8 cellular contexts compared by ENCODE assay signal in genomic region chr3:184777566-184778356, GRCh38. TPM values are rescaled to one million over a fixed set of nuclear protein-coding genes. Genes with fewer than 3 reads are reported as not detected.
DNase-seq lines count a peak whose midpoint lies in the region; TF ChIP-seq lines count a peak whose summit lies in the region.

No MANE protein-coding gene starts in this region.

- no peaks in the 10 kb centered on the region for H3F3A ChIP-seq in SK-N-SH (replicated peaks; ENCODE audit: insufficient read depth)

- no peaks in the 10 kb centered on the region for H3K9me3 ChIP-seq in Caco-2
- no peaks in the 10 kb centered on the region for H3K9me3 ChIP-seq in SK-N-SH
- H3K9me3 ChIP-seq in parathyroid adenoma (ENCODE audit: control insufficient read depth, low read length): no peaks in the 10 kb centered on the region
- H3K9me3 ChIP-seq in transverse colon: no peaks in the 10 kb centered on the region

- no peak overlapping the region for H3K27ac Mint-ChIP-seq in Caco-2 (ENCODE audit: unreplicated experiment)
- no peak overlapping the region for H3K27ac Mint-ChIP-seq in activated naive CD4-positive, alpha-beta T cell treated with anti-CD3 and anti-CD28 coated beads for 36 hours

- H3K4me1 Mint-ChIP-seq in Caco-2 (ENCODE audit: low read depth, unreplicated experiment): peaks cover 6% of the 10 kb centered on the region
- H3K4me1 Mint-ChIP-seq in activated naive CD4-positive, alpha-beta T cell treated with anti-CD3 and anti-CD28 coated beads for 36 hours (ENCODE audit: low read depth): no peaks in the 10 kb centered on the region

- no peak overlapping the region for H3K27ac ChIP-seq in SK-N-SH (ENCODE audit: low read depth in 2 of 2, low read length in 1 of 2)
- no peak overlapping the region for H3K27ac ChIP-seq in parathyroid adenoma
- no peak overlapping the region for H3K27ac ChIP-seq in transverse colon

- no peak for TF ChIP-seq EP300 in SK-N-SH (IDR thresholded peaks at IDR 0.05; ENCODE audit: borderline replicate concordance in 1 of 2, low read depth in 1 of 2, low read length in 1 of 2)
- no peak for TF ChIP-seq EP300 in transverse colon (IDR thresholded peaks at IDR 0.05; ENCODE audit: low read depth)

- CTCF ChIA-PET in Caco-2 (lab: Charles Lee) (interaction anchor here (0.5 to 1.7 kb wide), 4 partner anchors 23 to 235 kb away, joined by 3 to 6 read pairs (median 5); no protein-coding TSS in a partner anchor), SK-N-SH (lab: Yijun Ruan, JAX) (interaction anchor here (0.6 to 4.4 kb wide), 65 partner anchors 9 to 996 kb away, joined by 3 to 26 read pairs (median 4); no protein-coding TSS in a partner anchor)
- CTCF ChIA-PET in activated naive CD4-positive, alpha-beta T cell treated with anti-CD3 and anti-CD28 coated beads for 36 hours (lab: Charles Lee): interaction anchor here (0.5 to 2.6 kb wide), 21 partner anchors 11 to 308 kb away, joined by 3 to 13 read pairs (median 4); partner anchors contain the start of gene VPS8

- H3K4me1 ChIP-seq in Caco-2: no peaks in the 10 kb centered on the region
- H3K4me1 ChIP-seq in SK-N-SH (ENCODE audit: control insufficient read depth in 1 of 2, insufficient read depth in 2 of 2, low read depth in 1 of 2, low read length in 1 of 2): peaks cover 0 to 13% of the 10 kb centered on the region in 2 experiments; a peak in 1 of 4 replicates
- no peaks in the 10 kb centered on the region for H3K4me1 ChIP-seq in parathyroid adenoma
- peaks cover 0 to 3% (median 0%) of the 10 kb centered on the region in 4 donors for H3K4me1 ChIP-seq in transverse colon

- no TSS peak for BruUV-seq in Caco-2 (replicated peaks; lab: Mats Ljungman, UMichigan)

- H2AFZ ChIP-seq in SK-N-SH (ENCODE audit: low read depth) (no peak overlapping the region), parathyroid adenoma (peak overlapping the region; percentile 20)

- DNase-seq in Caco-2: peak; percentile 85 to 92
- DNase-seq in H7: peak; percentile 91
- peak; percentile 91 for DNase-seq in NCI-H1105 (lab: John Stamatoyannopoulos, UW)
- peak; percentile 91 for DNase-seq in SK-N-SH
- peak; percentile 94 for DNase-seq in activated naive CD4-positive, alpha-beta T cell treated with anti-CD3 and anti-CD28 coated beads for 36 hours
- peak; percentile 76 for DNase-seq in glomerular endothelial cell (ENCODE audit: extremely low read depth, low read depth, low spot score)
- DNase-seq in transverse colon: peak; percentile 94

- TF ChIP-seq RAD21 in SK-N-SH (IDR thresholded peaks at IDR 0.05; ENCODE audit: low read length): peak; percentile 99

- in situ Hi-C loops in transverse colon (cut with MboI; ENCODE audit: low pct_ligation_motif_present in 1 of 4, low pct_unique_long_range_greater_than_20kb in 1 of 4, low sequenced_read_pairs in 3 of 4): loop anchor here in 2 of 4 donors (25.0 kb wide), 2 partner anchors 390 to 415 kb away; partner anchors contain the start of genes CHRD (in 1 of the 2), CLCN2 (in 1 of the 2), POLR2H (in 1 of the 2) and THPO (in 1 of the 2)

- H3K4me3 ChIP-seq in Caco-2 (ENCODE audit: low read depth, low read length): no peak overlapping the region
- H3K4me3 ChIP-seq in H7 (ENCODE audit: insufficient read depth, low read depth, low read length): no peak overlapping the region
- no peak overlapping the region; a peak in 1 of 4 replicates for H3K4me3 ChIP-seq in SK-N-SH (ENCODE audit: low read depth in 2 of 2, low read length in 1 of 2)
- H3K4me3 ChIP-seq in parathyroid adenoma (ENCODE audit: low read depth, low read length): no peak overlapping the region
- H3K4me3 ChIP-seq in transverse colon: no peak overlapping the region

- no peaks in the 10 kb centered on the region for H3K36me3 ChIP-seq in Caco-2 (ENCODE audit: control insufficient read depth, insufficient read depth, low read length)
- no peaks in the 10 kb centered on the region for H3K36me3 ChIP-seq in H7 (replicated peaks; ENCODE audit: control insufficient read depth, insufficient read depth, low read length)
- no peaks in the 10 kb centered on the region for H3K36me3 ChIP-seq in SK-N-SH (replicated peaks in 1 of 2; ENCODE audit: control insufficient read depth in 1 of 2, insufficient read depth in 2 of 2, low read length in 1 of 2)
- no peaks in the 10 kb centered on the region for H3K36me3 ChIP-seq in parathyroid adenoma (ENCODE audit: control insufficient read depth, insufficient read depth, low read length)
- no peaks in the 10 kb centered on the region for H3K36me3 ChIP-seq in transverse colon

- no peaks in the 10 kb centered on the region for H3K79me2 ChIP-seq in SK-N-SH (ENCODE audit: insufficient read depth)
- no peaks in the 10 kb centered on the region for H3K79me2 ChIP-seq in parathyroid adenoma

- H3K4me2 ChIP-seq in SK-N-SH: no peak overlapping the region
- H3K4me2 ChIP-seq in parathyroid adenoma (ENCODE audit: low read length): no peak overlapping the region

- no peaks in the 10 kb centered on the region for H3K9me3 Mint-ChIP-seq in Caco-2 (ENCODE audit: unreplicated experiment)
- H3K9me3 Mint-ChIP-seq in activated naive CD4-positive, alpha-beta T cell treated with anti-CD3 and anti-CD28 coated beads for 36 hours: no peaks in the 10 kb centered on the region

- WGBS in SK-N-SH (ENCODE audit: low lambda C conversion rate): 40% methylated on average over 10 of the region's 11 CpGs
- 0 to 28% methylated on average over 2 to 11 of the region's 11 CpGs for WGBS in transverse colon (ENCODE audit: low coverage in 1 of 2), 2 donors

- H3K9me2 ChIP-seq in SK-N-SH: no peaks in the 10 kb centered on the region

- H3K4me3 Mint-ChIP-seq in Caco-2 (ENCODE audit: unreplicated experiment): no peak overlapping the region
- no peak overlapping the region for H3K4me3 Mint-ChIP-seq in activated naive CD4-positive, alpha-beta T cell treated with anti-CD3 and anti-CD28 coated beads for 36 hours

- no peaks in the 10 kb centered on the region for H3K36me3 Mint-ChIP-seq in Caco-2 (ENCODE audit: insufficient read depth, unreplicated experiment)
- no peaks in the 10 kb centered on the region for H3K36me3 Mint-ChIP-seq in activated naive CD4-positive, alpha-beta T cell treated with anti-CD3 and anti-CD28 coated beads for 36 hours (ENCODE audit: low read depth)

- no peak overlapping the region for H3K9ac ChIP-seq in SK-N-SH
- H3K9ac ChIP-seq in parathyroid adenoma: no peak overlapping the region

- TF ChIP-seq POLR2A in transverse colon (IDR thresholded peaks at IDR 0.05): no peak

- peak; percentile 61 to 81 for TF ChIP-seq CTCF in Caco-2 (IDR thresholded peaks at IDR 0.05; ENCODE audit: insufficient read depth in 1 of 2, low read depth in 1 of 2, low read length in 1 of 2, severe bottlenecking in 1 of 2, unreplicated experiment in 1 of 2)
- TF ChIP-seq CTCF in SK-N-SH (IDR thresholded peaks at IDR 0.05): peak; percentile 84
- TF ChIP-seq CTCF in parathyroid adenoma (IDR thresholded peaks at IDR 0.05): peak; percentile 88
- peak; percentile 80 to 96 (median 87) for TF ChIP-seq CTCF in transverse colon (IDR thresholded peaks at IDR 0.05)

- intact Hi-C loops in Caco-2 (cut with micrococcal nuclease; ENCODE audit: unreplicated experiment): loop anchor here (1.0 to 2.0 kb wide), 2 partner anchors 51 to 216 kb away; partner anchors contain the start of gene EPHB3
- intact Hi-C loops in activated naive CD4-positive, alpha-beta T cell treated with anti-CD3 and anti-CD28 coated beads for 36 hours (cut with micrococcal nuclease): loop anchor here (1.0 to 5.0 kb wide), 6 partner anchors 26 to 415 kb away; partner anchors contain the start of genes CLCN2, EPHB3 and POLR2H
- intact Hi-C loops in transverse colon (cut with DNase I; ENCODE audit: low total_unique reads): loop anchor here (1.0 to 10.0 kb wide), 3 partner anchors 50 to 393 kb away; partner anchors contain the start of genes CHRD and EPHB3

- H4K20me1 ChIP-seq in SK-N-SH (ENCODE audit: insufficient read depth): no peaks in the 10 kb centered on the region

- POLR2A ChIA-PET in Caco-2 (lab: Charles Lee): no interaction called here
- POLR2A ChIA-PET in SK-N-SH (lab: Yijun Ruan, JAX): interaction anchor here (0.6 kb wide), 1 partner anchor 622 kb away, joined by 3 read pairs; the partner anchor contains the start of gene DVL3

- H3K27me3 ChIP-seq in Caco-2 (replicated peaks; ENCODE audit: control insufficient read depth, insufficient read depth, low read length) (no peaks in the 10 kb centered on the region), H7 (ENCODE audit: control insufficient read depth, insufficient read depth, low read length) (peaks cover 3% of the 10 kb centered on the region; the same call in 1 of the 2 replicates), SK-N-SH (ENCODE audit: insufficient read depth) (no peaks in the 10 kb centered on the region), parathyroid adenoma (ENCODE audit: control insufficient read depth, insufficient read depth, low read length) (no peaks in the 10 kb centered on the region), transverse colon (no peaks in the 10 kb centered on the region)

- H3K27me3 Mint-ChIP-seq in Caco-2 (ENCODE audit: insufficient read depth, unreplicated experiment): peaks cover 3% of the 10 kb centered on the region
- peaks cover 7% of the 10 kb centered on the region for H3K27me3 Mint-ChIP-seq in activated naive CD4-positive, alpha-beta T cell treated with anti-CD3 and anti-CD28 coated beads for 36 hours (ENCODE audit: low read depth)

TF ChIP-seq in SK-N-SH, 30 proteins besides CTCF, POLR2A, EP300 and RAD21 (continues in another document):
- 0 out of 2 replicates have a peak, but pooled peaks have one; percentile 25 for TF ChIP-seq NRF1 (IDR thresholded peaks at IDR 0.05; ENCODE audit: low read depth, low read length)
- no peak for TF ChIP-seq TAF1 (IDR thresholded peaks at IDR 0.05; ENCODE audit: borderline replicate concordance, low read depth, low read length)
- TF ChIP-seq SMC3 (IDR thresholded peaks at IDR 0.05; ENCODE audit: low read depth, low read length): peak; percentile 99
- TF ChIP-seq MXI1 (IDR thresholded peaks at IDR 0.05; ENCODE audit: low read depth, low read length): 0 out of 2 replicates have a peak, but pooled peaks have one; percentile 29
- peak; percentile 29; the same call in 1 of the 2 replicates for TF ChIP-seq FOSL2 (IDR thresholded peaks at IDR 0.05; ENCODE audit: borderline replicate concordance, low read depth)
- TF ChIP-seq CHD2 (IDR thresholded peaks at IDR 0.05; ENCODE audit: low read length, partially characterized antibody): peak; percentile 20
- peak; percentile 33; the same call in 1 of the 2 replicates for TF ChIP-seq RCOR1 (IDR thresholded peaks at IDR 0.05; ENCODE audit: low read length)

RNA-seq across cellular contexts. Expression of gene VPS8, which starts 34.2 kb away (rescaled TPM):
- 41.7 and 44.7 TPM in 2 replicates for total RNA-seq in Caco-2 (2022)
- total RNA-seq in H7 (2014; rRNA removed; shearing (Covaris generic)): 20.3 and 33.4 TPM in 2 replicates
- polyA plus RNA-seq in SK-N-SH (2012; rRNA removed): 12.8 and 15.9 TPM in 2 replicates
- 11.0 and 11.7 TPM in 2 replicates for polyA plus RNA-seq in SK-N-SH (2012; cell fraction: cytosol; rRNA removed)
- polyA plus RNA-seq in SK-N-SH (2012; cell fraction: nucleus; rRNA removed): 25.7 and 55.8 TPM in 2 replicates
- 10 to 100 TPM; 32.7 to 33.7 TPM for total RNA-seq in activated naive CD4-positive, alpha-beta T cell treated with anti-CD3 and anti-CD28 coated beads for 36 hours
- total RNA-seq in glomerular endothelial cell: 31.7 and 48.2 TPM in 2 replicates
- total RNA-seq in transverse colon: 100 to 1,000 TPM in 1 of 4 donors, 10 to 100 TPM in 3; 35.8 to 115 (median 70.3) TPM
